9 cellular contexts compared by ENCODE assay signal in genomic region chr10:129057856-129058663, GRCh38.
A peak's percentile ranks its signal among the peaks of the same experiment; 100 is the strongest.
DNase-seq lines count a peak whose midpoint lies in the region; ATAC-seq and TF ChIP-seq lines count a peak whose summit lies in the region.
"Had no signal": no experiment of that assay in that cellular context is flagged by ENCODE, and none has a peak within 500 bp of the region (broad histone marks: within the 10 kb centered on the region; RNA-seq: fewer than 3 reads in every experiment).

No MANE protein-coding gene starts in this region.

- no peak for TF ChIP-seq CTCF in mammary epithelial cell (conservative IDR thresholded peaks at IDR 0.05 in 1 of 2, IDR thresholded peaks at IDR 0.05 in 1 of 2; ENCODE audit: extremely low read depth in 1 of 2, insufficient read depth in 1 of 2, low read depth in 1 of 2, low read length in 2 of 2)

- DNase-seq in DMS 273 (lab: John Stamatoyannopoulos, UW; ENCODE audit: unreplicated experiment): peak; percentile 46
- DNase-seq in DMS 273 treated with DMSO at 0.1 percent for 48 hours (lab: John Stamatoyannopoulos, UW): no peak
- DNase-seq in activated CD8-positive, alpha-beta memory T cell treated with anti-CD3 and anti-CD28 coated beads, Interleukin-2, amount 10 ng/mL, durations not matched to agents 7 days and 5 days: peak; percentile 84
- peak; percentile 20 to 21 for DNase-seq in stimulated activated CD8-positive, alpha-beta memory T cell treated with anti-CD3 and anti-CD28 coated beads, Interleukin-2, amount 100 ng/mL, for 48 hours (ENCODE audit: low read depth in 2 of 2)
- no peak for DNase-seq in HuH-7 (ENCODE audit: low spot score)
- no peak for DNase-seq in mammary epithelial cell
- no peak for DNase-seq in NCI-H82 treated with DMSO at 0.1 percent for 48 hours (lab: John Stamatoyannopoulos, UW; ENCODE audit: unreplicated experiment)

- intact Hi-C loops in mammary epithelial cell (cut with micrococcal nuclease): no loop called here

- no peaks in the 10 kb centered on the region for H3K9me3 Mint-ChIP-seq in activated CD8-positive, alpha-beta memory T cell treated with anti-CD3 and anti-CD28 coated beads, Interleukin-2, amount 10 ng/mL, durations not matched to agents 7 days and 5 days (ENCODE audit: low read depth)

- peaks cover 18% of the 10 kb centered on the region for H3K9me3 ChIP-seq in mammary epithelial cell (replicated peaks; ENCODE audit: insufficient read depth, low read length)

- peaks cover 30% of the 10 kb centered on the region for H3K27me3 Mint-ChIP-seq in activated CD8-positive, alpha-beta memory T cell treated with anti-CD3 and anti-CD28 coated beads, Interleukin-2, amount 10 ng/mL, durations not matched to agents 7 days and 5 days

- no peaks in the 10 kb centered on the region for H3K36me3 Mint-ChIP-seq in activated CD8-positive, alpha-beta memory T cell treated with anti-CD3 and anti-CD28 coated beads, Interleukin-2, amount 10 ng/mL, durations not matched to agents 7 days and 5 days

- peak overlapping the region; percentile 20 for H3K4me3 Mint-ChIP-seq in activated CD8-positive, alpha-beta memory T cell treated with anti-CD3 and anti-CD28 coated beads, Interleukin-2, amount 10 ng/mL, durations not matched to agents 7 days and 5 days

- H3K36me3 ChIP-seq in mammary epithelial cell (ENCODE audit: insufficient read depth, low read length): no peaks in the 10 kb centered on the region

- peak; percentile 90 for ATAC-seq in HG03108 (IDR thresholded peaks at IDR 0.05; ENCODE audit: unreplicated experiment)
- ATAC-seq in activated CD8-positive, alpha-beta memory T cell treated with anti-CD3 and anti-CD28 coated beads, Interleukin-2, amount 10 ng/mL, durations not matched to agents 7 days and 5 days: peak; percentile 85

- CTCF ChIA-PET in activated CD8-positive, alpha-beta memory T cell treated with anti-CD3 and anti-CD28 coated beads, Interleukin-2, amount 10 ng/mL, durations not matched to agents 7 days and 5 days (lab: Charles Lee): interaction anchor here (1.7 kb wide), 1 partner anchor 27 kb away, joined by 8 read pairs; no protein-coding TSS in a partner anchor
- CTCF ChIA-PET in mammary epithelial cell (lab: Charles Lee; ENCODE audit: low non-redundant PET): no interaction called here

- in situ Hi-C loops in mammary epithelial cell (cut with MboI; ENCODE audit: low sequenced_read_pairs in 2 of 2): no loop called here

- H3K4me1 ChIP-seq in mammary epithelial cell (ENCODE audit: insufficient read depth, low read length): no peaks in the 10 kb centered on the region

- H3K27me3 ChIP-seq in mammary epithelial cell (ENCODE audit: insufficient read depth, low read length): no peaks in the 10 kb centered on the region

- no peak overlapping the region for H3K27ac ChIP-seq in mammary epithelial cell (ENCODE audit: insufficient read depth, low read depth, low read length)
- H3K27ac ChIP-seq: 22Rv1 had no signal

- H3K27ac Mint-ChIP-seq in activated CD8-positive, alpha-beta memory T cell treated with anti-CD3 and anti-CD28 coated beads, Interleukin-2, amount 10 ng/mL, durations not matched to agents 7 days and 5 days: peak overlapping the region; percentile 72

- no peak overlapping the region for H3K4me3 ChIP-seq in mammary epithelial cell (replicated peaks in 1 of 3; ENCODE audit: insufficient read depth in 1 of 3, low read depth in 2 of 3, low read length in 3 of 3)

- no peaks in the 10 kb centered on the region for H3K79me2 ChIP-seq in mammary epithelial cell (ENCODE audit: insufficient read depth, low read length)

- no peak overlapping the region for H2AFZ ChIP-seq in mammary epithelial cell (ENCODE audit: low read depth, low read length)

- 46% methylated on average over 14 of the region's 15 CpGs for WGBS in mammary epithelial cell (ENCODE audit: low coverage, missing lambda C conversion rate)

- H4K20me1 ChIP-seq in mammary epithelial cell (ENCODE audit: insufficient read depth, low read length): no peaks in the 10 kb centered on the region

- H3K4me2 ChIP-seq in mammary epithelial cell (ENCODE audit: insufficient read depth, low read depth, low read length): no peak overlapping the region

- dilution Hi-C loops in mammary epithelial cell (cut with HindIII; ENCODE audit: low sequenced_read_pairs): no loop called here

- no peak overlapping the region for H3K9ac ChIP-seq in mammary epithelial cell (ENCODE audit: insufficient read depth, low read length)

- H3K4me1 Mint-ChIP-seq in activated CD8-positive, alpha-beta memory T cell treated with anti-CD3 and anti-CD28 coated beads, Interleukin-2, amount 10 ng/mL, durations not matched to agents 7 days and 5 days: peaks cover 30% of the 10 kb centered on the region

- no TSS peak for BruUV-seq in mammary epithelial cell (replicated peaks; lab: Mats Ljungman, UMichigan)

Comparison
In these comparisons a context has a peak if more than half of its experiments do, and no peak if none do; other contexts are left out.
1. DNase-seq: peak in DMS 273 (single experiment), activated CD8-positive, alpha-beta memory T cell treated with anti-CD3 and anti-CD28 coated beads, Interleukin-2, amount 10 ng/mL, durations not matched to agents 7 days and 5 days (single experiment) and stimulated activated CD8-positive, alpha-beta memory T cell treated with anti-CD3 and anti-CD28 coated beads, Interleukin-2, amount 100 ng/mL, for 48 hours (2 of 2); none in DMS 273 treated with DMSO at 0.1 percent for 48 hours (single experiment), HuH-7 (single experiment), mammary epithelial cell (single experiment) and NCI-H82 treated with DMSO at 0.1 percent for 48 hours (single experiment).